ENCODE assay signal across 13 cellular contexts in the genomic region with DNA sequence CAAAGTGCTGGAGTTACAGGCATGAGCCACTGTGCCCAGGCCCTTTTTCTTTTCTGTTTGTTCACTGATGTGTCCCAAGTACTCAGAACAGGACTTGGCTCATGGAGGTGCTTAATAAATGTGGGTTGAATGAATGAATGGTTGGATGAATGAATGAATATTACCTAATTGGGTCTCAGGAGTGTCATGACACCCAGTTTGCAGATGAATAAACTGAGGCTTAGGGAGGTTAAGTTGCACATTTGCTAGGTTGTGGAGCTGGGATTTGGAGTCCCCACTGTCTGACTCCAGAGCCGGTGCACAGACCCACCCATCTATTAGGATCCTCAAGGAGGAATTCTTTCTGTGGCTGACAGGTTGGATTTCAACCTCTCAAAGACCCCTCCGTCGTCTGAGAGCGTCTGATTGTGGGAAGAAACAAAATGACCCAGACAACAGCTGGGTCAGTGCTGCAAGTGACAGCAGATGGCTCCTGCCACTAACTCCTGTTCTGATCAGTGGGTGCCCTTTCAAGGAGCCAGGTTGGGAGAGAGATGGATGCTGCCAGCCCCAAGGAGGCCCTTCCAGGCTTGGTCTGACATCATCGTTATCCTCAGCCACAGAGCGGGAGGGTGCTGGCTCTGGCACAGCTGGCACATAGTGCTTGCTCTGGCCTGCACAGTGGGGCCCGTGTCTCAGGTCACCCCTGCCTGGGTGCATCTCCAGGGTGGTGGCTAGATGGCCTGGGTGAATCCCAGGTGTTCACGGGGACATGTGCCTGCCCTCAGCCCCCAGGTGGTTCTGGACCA. TPM values are rescaled to one million over a fixed set of nuclear protein-coding genes. Genes with fewer than 3 reads are reported as not detected.
DNase-seq lines count a peak whose midpoint lies in the region; ATAC-seq, FAIRE-seq and TF ChIP-seq lines count a peak whose summit lies in the region.
"Had no signal": no experiment of that assay in that cellular context is flagged by ENCODE, and none has a peak within 500 bp of the region (broad histone marks: within the 10 kb centered on the region; RNA-seq: fewer than 3 reads in every experiment).

No MANE protein-coding gene starts in this region.

- H3K4me3 ChIP-seq in MG63 (no peak overlapping the region), kidney (ENCODE audit: low read length in 2 of 2) (no peak overlapping the region), gastrocnemius medialis (no peak overlapping the region)
- H3K4me3 ChIP-seq: hepatocyte, left lung had no signal

- H3K4me1 ChIP-seq in kidney (ENCODE audit: control insufficient read depth in 1 of 2, insufficient read depth in 1 of 2, low read depth in 1 of 2, low read length in 2 of 2): peaks cover 76 to 82% of the 10 kb centered on the region in 2 donors
- H3K4me1 ChIP-seq in gastrocnemius medialis: peaks cover 54 to 63% of the 10 kb centered on the region in 2 donors

- H3K36me3 ChIP-seq in MG63 (no peaks in the 10 kb centered on the region), kidney (ENCODE audit: control insufficient read depth in 1 of 2, insufficient read depth in 2 of 2, low read length in 2 of 2) (no peaks in the 10 kb centered on the region), gastrocnemius medialis (no peaks in the 10 kb centered on the region)
- H3K36me3 ChIP-seq: left lung had no signal

- in situ Hi-C loops in gastrocnemius medialis (cut with MboI; ENCODE audit: low sequenced_read_pairs in 4 of 4): no loop called here

- no peaks in the 10 kb centered on the region for H3K4me1 Mint-ChIP-seq in activated T-cell treated with anti-CD3 and anti-CD28 coated beads, Interleukin-2, amount 50 U/mL, for 24 hours (ENCODE audit: low read depth)
- no peaks in the 10 kb centered on the region for H3K4me1 Mint-ChIP-seq in stimulated activated effector memory CD8-positive, alpha-beta T cell treated with anti-CD3 and anti-CD28 coated beads, Interleukin-12 subunit alpha, Interleukin-12 subunit beta, amount 100 ng/mL, for 72 hours
- H3K4me1 Mint-ChIP-seq: activated CD4-positive, alpha-beta T cell treated with anti-CD3 and anti-CD28 coated beads, Interleukin-2, amount 10 ng/mL, durations not matched to agents 24 days and 14 days had no signal

- ATAC-seq in gastrocnemius medialis (peak; percentile 18 to 31), GM18873 (IDR thresholded peaks at IDR 0.05; ENCODE audit: low FRiP score, unreplicated experiment) (no peak), GM21390 (IDR thresholded peaks at IDR 0.05; ENCODE audit: unreplicated experiment) (no peak)
- ATAC-seq in stimulated activated effector memory CD8-positive, alpha-beta T cell treated with anti-CD3 and anti-CD28 coated beads, Interleukin-12 subunit alpha, Interleukin-12 subunit beta, amount 100 ng/mL, for 72 hours: no peak

- no peak for TF ChIP-seq POLR2A in gastrocnemius medialis (IDR thresholded peaks at IDR 0.05)

- no peaks in the 10 kb centered on the region for H3K9me3 Mint-ChIP-seq in activated T-cell treated with anti-CD3 and anti-CD28 coated beads, Interleukin-2, amount 50 U/mL, for 24 hours
- H3K9me3 Mint-ChIP-seq in stimulated activated effector memory CD8-positive, alpha-beta T cell treated with anti-CD3 and anti-CD28 coated beads, Interleukin-12 subunit alpha, Interleukin-12 subunit beta, amount 100 ng/mL, for 72 hours: no peaks in the 10 kb centered on the region
- H3K9me3 Mint-ChIP-seq: activated CD4-positive, alpha-beta T cell treated with anti-CD3 and anti-CD28 coated beads, Interleukin-2, amount 10 ng/mL, durations not matched to agents 24 days and 14 days; T-helper 1 cell treated with Interleukin-12 subunit alpha and Interleukin-12 subunit beta and Interleukin-4 antibody, amounts not matched to agents 30 μg/mL and 1 μg/mL, for 36 hours had no signal

- no peak overlapping the region for H3K4me3 Mint-ChIP-seq in activated T-cell treated with anti-CD3 and anti-CD28 coated beads, Interleukin-2, amount 50 U/mL, for 24 hours
- H3K4me3 Mint-ChIP-seq in stimulated activated effector memory CD8-positive, alpha-beta T cell treated with anti-CD3 and anti-CD28 coated beads, Interleukin-12 subunit alpha, Interleukin-12 subunit beta, amount 100 ng/mL, for 72 hours: no peak overlapping the region
- H3K4me3 Mint-ChIP-seq: activated CD4-positive, alpha-beta T cell treated with anti-CD3 and anti-CD28 coated beads, Interleukin-2, amount 10 ng/mL, durations not matched to agents 24 days and 14 days; T-helper 1 cell treated with Interleukin-12 subunit alpha and Interleukin-12 subunit beta and Interleukin-4 antibody, amounts not matched to agents 30 μg/mL and 1 μg/mL, for 36 hours had no signal

- no peaks in the 10 kb centered on the region for H3K36me3 Mint-ChIP-seq in activated T-cell treated with anti-CD3 and anti-CD28 coated beads, Interleukin-2, amount 50 U/mL, for 24 hours (ENCODE audit: low read depth)
- H3K36me3 Mint-ChIP-seq in stimulated activated effector memory CD8-positive, alpha-beta T cell treated with anti-CD3 and anti-CD28 coated beads, Interleukin-12 subunit alpha, Interleukin-12 subunit beta, amount 100 ng/mL, for 72 hours: no peaks in the 10 kb centered on the region

- H3K27ac ChIP-seq in kidney (ENCODE audit: low read depth in 2 of 2, low read length in 2 of 2): peak overlapping the region; percentile 86 to 98
- peak overlapping the region; percentile 80 to 90 (median 86) for H3K27ac ChIP-seq in gastrocnemius medialis
- H3K27ac ChIP-seq: hepatocyte, left lung had no signal

- H3K27me3 Mint-ChIP-seq in activated T-cell treated with anti-CD3 and anti-CD28 coated beads, Interleukin-2, amount 50 U/mL, for 24 hours: no peaks in the 10 kb centered on the region
- H3K27me3 Mint-ChIP-seq: activated CD4-positive, alpha-beta T cell treated with anti-CD3 and anti-CD28 coated beads, Interleukin-2, amount 10 ng/mL, durations not matched to agents 24 days and 14 days had no signal

- TF ChIP-seq CTCF in kidney (IDR thresholded peaks at IDR 0.05; ENCODE audit: borderline replicate concordance, extremely low read depth, insufficient read depth) (no peak), gastrocnemius medialis (IDR thresholded peaks at IDR 0.05 in 4 of 5, conservative IDR thresholded peaks at IDR 0.05 in 1 of 5) (no peak)

- H3K9me3 ChIP-seq in MG63 (no peaks in the 10 kb centered on the region), kidney (ENCODE audit: control insufficient read depth in 1 of 2, low read length in 2 of 2) (no peaks in the 10 kb centered on the region), gastrocnemius medialis (no peaks in the 10 kb centered on the region)
- H3K9me3 ChIP-seq: left lung had no signal

- intact Hi-C loops in kidney (cut with DNase I): no loop called here
- intact Hi-C loops in gastrocnemius medialis (cut with DNase I; ENCODE audit: low total_unique reads): no loop called here

- H3K27ac Mint-ChIP-seq in activated T-cell treated with anti-CD3 and anti-CD28 coated beads, Interleukin-2, amount 50 U/mL, for 24 hours: no peak overlapping the region
- no peak overlapping the region for H3K27ac Mint-ChIP-seq in stimulated activated effector memory CD8-positive, alpha-beta T cell treated with anti-CD3 and anti-CD28 coated beads, Interleukin-12 subunit alpha, Interleukin-12 subunit beta, amount 100 ng/mL, for 72 hours
- H3K27ac Mint-ChIP-seq: activated CD4-positive, alpha-beta T cell treated with anti-CD3 and anti-CD28 coated beads, Interleukin-2, amount 10 ng/mL, durations not matched to agents 24 days and 14 days; T-helper 1 cell treated with Interleukin-12 subunit alpha and Interleukin-12 subunit beta and Interleukin-4 antibody, amounts not matched to agents 30 μg/mL and 1 μg/mL, for 36 hours had no signal

- peak; percentile 65 for DNase-seq in MG63
- peak; percentile 58 for DNase-seq in cerebellar cortex (ENCODE audit: low spot score)
- DNase-seq in kidney: no peak
- peak in 1 of 2 donors; percentile 75 for DNase-seq in gastrocnemius medialis
- DNase-seq in activated T-cell treated with anti-CD3 and anti-CD28 coated beads, Interleukin-2, amount 50 U/mL, for 24 hours: no peak
- no peak for DNase-seq in stimulated activated effector memory CD8-positive, alpha-beta T cell treated with anti-CD3 and anti-CD28 coated beads, Interleukin-12 subunit alpha, Interleukin-12 subunit beta, amount 100 ng/mL, for 72 hours (ENCODE audit: low spot score in 2 of 2)
- DNase-seq: activated CD4-positive, alpha-beta T cell treated with anti-CD3 and anti-CD28 coated beads, Interleukin-2, amount 10 ng/mL, durations not matched to agents 24 days and 14 days; left lung; stimulated activated CD4-positive, alpha-beta T cell treated with anti-CD3 and anti-CD28 coated beads, Interleukin-15, amount 100 ng/mL, for 24 hours had no signal

- H3K9ac ChIP-seq in kidney (ENCODE audit: low read length in 2 of 2): peak overlapping the region in 1 of 2 donors; percentile 37

- FAIRE-seq in kidney (lab: Jason Lieb, UNC): no peak

- H3K27me3 ChIP-seq in MG63: no peaks in the 10 kb centered on the region
- H3K27me3 ChIP-seq in gastrocnemius medialis: no peaks in the 10 kb centered on the region
- H3K27me3 ChIP-seq: hepatocyte, left lung had no signal

RNA-seq across cellular contexts. Expression of gene ARHGEF10L, which starts 24.2 kb away (rescaled TPM):
- 7.6 and 15.9 TPM in 2 replicates for total RNA-seq in MG63 (2014; rRNA removed; shearing (Covaris generic); ENCODE audit: low replicate concordance)
- 91.9 TPM for total RNA-seq in kidney
- polyA plus RNA-seq in kidney (ENCODE audit: insufficient read depth, low read depth, low replicate concordance): 40.8 TPM
- 100 to 1,000 TPM in 1 of 4 donors, 10 to 100 TPM in 3; 21.2 to 111 (median 73.8) TPM for total RNA-seq in gastrocnemius medialis
- total RNA-seq: activated CD4-positive, alpha-beta T cell treated with anti-CD3 and anti-CD28 coated beads, Interleukin-2, amount 10 ng/mL, durations not matched to agents 24 days and 14 days had no signal

Comparison
In these comparisons a context has a peak if more than half of its experiments do, and no peak if none do; other contexts are left out.
1. DNase-seq: peak in MG63 (single experiment) and cerebellar cortex (single experiment); none in kidney (single experiment), activated T-cell treated with anti-CD3 and anti-CD28 coated beads, Interleukin-2, amount 50 U/mL, for 24 hours (single experiment) and stimulated activated effector memory CD8-positive, alpha-beta T cell treated with anti-CD3 and anti-CD28 coated beads, Interleukin-12 subunit alpha, Interleukin-12 subunit beta, amount 100 ng/mL, for 72 hours (0 of 2).
2. ATAC-seq: peak in gastrocnemius medialis (2 of 2); none in GM18873 (single experiment), stimulated activated effector memory CD8-positive, alpha-beta T cell treated with anti-CD3 and anti-CD28 coated beads, Interleukin-12 subunit alpha, Interleukin-12 subunit beta, amount 100 ng/mL, for 72 hours (single experiment) and GM21390 (single experiment).